Comparison of ENCODE assay signal across 1 cellular context in the genomic region with DNA sequence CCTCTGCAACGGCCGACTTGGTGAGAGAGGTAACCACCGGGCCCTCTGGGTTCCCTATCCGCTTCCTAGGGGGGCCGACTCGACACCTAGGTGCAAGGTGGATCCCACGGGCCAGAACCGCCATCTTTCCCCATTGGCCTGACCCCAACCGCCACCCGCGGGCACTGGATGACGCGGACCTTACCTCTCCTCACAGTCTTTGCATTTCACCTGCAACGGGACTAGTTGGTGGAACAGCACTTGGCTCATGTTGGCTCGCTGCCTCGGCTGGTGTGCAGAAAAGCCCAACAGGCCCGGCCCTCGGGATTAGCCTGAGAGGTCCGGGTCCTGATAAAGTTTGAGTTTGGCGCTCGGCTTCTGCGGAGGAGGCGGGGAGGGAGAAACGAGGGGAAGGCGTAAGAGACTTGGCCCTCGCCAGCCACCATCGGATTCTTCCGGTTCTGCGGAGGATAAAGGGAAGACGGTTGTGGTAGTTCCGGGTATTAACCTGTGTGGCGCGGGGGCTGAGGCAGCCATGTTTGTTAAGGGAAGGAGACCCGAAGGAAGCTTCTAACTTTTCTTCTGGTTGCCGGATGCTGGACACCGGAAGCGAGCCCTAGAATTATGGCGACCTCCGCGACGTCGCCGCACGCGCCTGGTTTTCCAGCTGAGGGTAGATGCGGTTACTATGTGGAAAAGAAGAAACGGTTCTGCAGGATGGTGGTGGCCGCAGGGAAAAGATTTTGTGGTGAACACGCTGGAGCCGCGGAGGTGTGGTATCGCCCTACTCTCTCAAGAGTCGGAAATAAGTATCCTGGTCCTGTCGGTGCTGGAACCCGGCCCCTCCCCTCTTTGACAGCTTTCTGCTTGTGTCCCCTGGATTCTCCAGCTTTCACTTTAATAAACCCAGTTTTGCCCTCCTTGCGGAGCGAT.
TF ChIP-seq lines count a peak whose summit lies in the region.

A gene with protein sequence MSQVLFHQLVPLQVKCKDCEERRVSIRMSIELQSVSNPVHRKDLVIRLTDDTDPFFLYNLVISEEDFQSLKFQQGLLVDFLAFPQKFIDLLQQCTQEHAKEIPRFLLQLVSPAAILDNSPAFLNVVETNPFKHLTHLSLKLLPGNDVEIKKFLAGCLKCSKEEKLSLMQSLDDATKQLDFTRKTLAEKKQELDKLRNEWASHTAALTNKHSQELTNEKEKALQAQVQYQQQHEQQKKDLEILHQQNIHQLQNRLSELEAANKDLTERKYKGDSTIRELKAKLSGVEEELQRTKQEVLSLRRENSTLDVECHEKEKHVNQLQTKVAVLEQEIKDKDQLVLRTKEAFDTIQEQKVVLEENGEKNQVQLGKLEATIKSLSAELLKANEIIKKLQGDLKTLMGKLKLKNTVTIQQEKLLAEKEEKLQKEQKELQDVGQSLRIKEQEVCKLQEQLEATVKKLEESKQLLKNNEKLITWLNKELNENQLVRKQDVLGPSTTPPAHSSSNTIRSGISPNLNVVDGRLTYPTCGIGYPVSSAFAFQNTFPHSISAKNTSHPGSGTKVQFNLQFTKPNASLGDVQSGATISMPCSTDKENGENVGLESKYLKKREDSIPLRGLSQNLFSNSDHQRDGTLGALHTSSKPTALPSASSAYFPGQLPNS (minus strand): TSS at position 365 of the 912 bp plus-strand sequence. CDS start 116 bp downstream, at position 249.
A gene with protein sequence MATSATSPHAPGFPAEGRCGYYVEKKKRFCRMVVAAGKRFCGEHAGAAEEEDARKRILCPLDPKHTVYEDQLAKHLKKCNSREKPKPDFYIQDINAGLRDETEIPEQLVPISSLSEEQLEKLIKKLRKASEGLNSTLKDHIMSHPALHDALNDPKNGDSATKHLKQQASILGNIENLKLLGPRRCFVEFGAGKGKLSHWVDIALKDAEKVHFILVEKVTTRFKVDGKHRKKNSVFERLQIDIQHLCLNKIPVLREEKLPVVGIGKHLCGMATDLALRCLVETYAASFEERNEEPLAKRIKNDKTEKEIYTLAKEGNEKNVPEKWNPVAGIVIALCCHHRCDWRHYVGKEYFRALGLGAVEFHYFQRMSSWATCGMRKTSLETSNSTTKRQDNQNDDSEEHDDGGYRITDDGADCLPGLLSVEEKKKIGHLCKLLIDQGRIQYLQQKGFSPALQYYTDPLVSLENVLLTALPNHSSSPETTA (plus strand): TSS at position 598 of the 912 bp plus-strand sequence. CDS start 6 bp downstream, at position 604.

TF ChIP-seq in GM12878, 131 proteins besides CTCF, POLR2A, EP300 and RAD21 (continued from another document and continues in another):
- TF ChIP-seq, protein P1, sequence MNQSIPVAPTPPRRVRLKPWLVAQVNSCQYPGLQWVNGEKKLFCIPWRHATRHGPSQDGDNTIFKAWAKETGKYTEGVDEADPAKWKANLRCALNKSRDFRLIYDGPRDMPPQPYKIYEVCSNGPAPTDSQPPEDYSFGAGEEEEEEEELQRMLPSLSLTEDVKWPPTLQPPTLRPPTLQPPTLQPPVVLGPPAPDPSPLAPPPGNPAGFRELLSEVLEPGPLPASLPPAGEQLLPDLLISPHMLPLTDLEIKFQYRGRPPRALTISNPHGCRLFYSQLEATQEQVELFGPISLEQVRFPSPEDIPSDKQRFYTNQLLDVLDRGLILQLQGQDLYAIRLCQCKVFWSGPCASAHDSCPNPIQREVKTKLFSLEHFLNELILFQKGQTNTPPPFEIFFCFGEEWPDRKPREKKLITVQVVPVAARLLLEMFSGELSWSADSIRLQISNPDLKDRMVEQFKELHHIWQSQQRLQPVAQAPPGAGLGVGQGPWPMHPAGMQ (IDR thresholded peaks at IDR 0.05; ENCODE audit: borderline replicate concordance), result no peak
- TF ChIP-seq ASH2L (IDR thresholded peaks at IDR 0.05; ENCODE audit: borderline replicate concordance, low read depth) (no peak; the same call in 1 of the 2 replicates), BMI1 (IDR thresholded peaks at IDR 0.05; ENCODE audit: borderline replicate concordance) (no peak), BRCA1 (IDR thresholded peaks at IDR 0.05; ENCODE audit: low read depth, low read length) (no peak), ETV6 (conservative IDR thresholded peaks at IDR 0.05 in 1 of 2, IDR thresholded peaks at IDR 0.05 in 1 of 2; ENCODE audit: borderline replicate concordance in 1 of 2, low read depth in 1 of 2) (peak in 1 of 2 experiments; percentile 82; a peak in 2 of 4 replicates), ZNF384 (IDR thresholded peaks at IDR 0.05; ENCODE audit: borderline replicate concordance, low read depth, low read length) (no peak), JUND (IDR thresholded peaks at IDR 0.05; ENCODE audit: low read depth, low read length) (no peak), GABPA (IDR thresholded peaks at IDR 0.05; ENCODE audit: low read depth) (peak; percentile 96), ZBED1 (IDR thresholded peaks at IDR 0.05; ENCODE audit: borderline replicate concordance) (0 out of 2 replicates have a peak, but pooled peaks have one; percentile 35), ATF7 (IDR thresholded peaks at IDR 0.05; ENCODE audit: low read depth) (peak; percentile 84), RCOR1 (conservative IDR thresholded peaks at IDR 0.05; ENCODE audit: low read depth, low read length) (0 out of 2 replicates have a peak, but pooled peaks have one; percentile 42), RELA (IDR thresholded peaks at IDR 0.05; ENCODE audit: borderline replicate concordance, partially characterized antibody) (peak; percentile 79), KAT2A (conservative IDR thresholded peaks at IDR 0.05; ENCODE audit: control insufficient read depth, low read depth, low read length) (no peak), MEF2B (IDR thresholded peaks at IDR 0.05; ENCODE audit: partially characterized antibody, poor library complexity, severe bottlenecking) (peak; percentile 27), FOS (IDR thresholded peaks at IDR 0.05; ENCODE audit: borderline replicate concordance, extremely low read depth, insufficient read length) (no peak), ZNF622 (IDR thresholded peaks at IDR 0.05) (no peak), NR2F1 (conservative IDR thresholded peaks at IDR 0.05) (0 out of 2 replicates have a peak, but pooled peaks have one; percentile 37), NFYA (IDR thresholded peaks at IDR 0.05; ENCODE audit: borderline replicate concordance, low read depth, low read length) (no peak), DPF2 (IDR thresholded peaks at IDR 0.05) (0 out of 2 replicates have a peak, but pooled peaks have one; percentile 50), TAF1 (IDR thresholded peaks at IDR 0.05; ENCODE audit: borderline replicate concordance, low read depth, low read length) (peak; percentile 66; the same call in 1 of the 2 replicates), NR2C2 (IDR thresholded peaks at IDR 0.05; ENCODE audit: borderline replicate concordance, control insufficient read depth, insufficient read length, low read depth) (no peak), SUZ12 (IDR thresholded peaks at IDR 0.05; ENCODE audit: unreplicated experiment) (no peak), ZNF217 (IDR thresholded peaks at IDR 0.05) (no peak), NR2C1 (IDR thresholded peaks at IDR 0.05) (peak; percentile 85), IKZF2 (IDR thresholded peaks at IDR 0.05) (peak; percentile 68), MTA3 (IDR thresholded peaks at IDR 0.05; ENCODE audit: borderline replicate concordance, low read length) (no peak), SMC3 (IDR thresholded peaks at IDR 0.05; ENCODE audit: borderline replicate concordance, low read length) (no peak), SP1 (IDR thresholded peaks at IDR 0.05; ENCODE audit: low read depth, low read length) (peak; percentile 70), YY1 (IDR thresholded peaks at IDR 0.05; ENCODE audit: low read depth, low read length) (peak; percentile 99), SMARCA5 (IDR thresholded peaks at IDR 0.05) (0 out of 2 replicates have a peak, but pooled peaks have one; percentile 52), CREM (IDR thresholded peaks at IDR 0.05; ENCODE audit: low read depth) (peak; percentile 94), ZZZ3 (IDR thresholded peaks at IDR 0.05; ENCODE audit: control insufficient read depth, insufficient read length, low read depth) (no peak)
- TF ChIP-seq, protein P2, sequence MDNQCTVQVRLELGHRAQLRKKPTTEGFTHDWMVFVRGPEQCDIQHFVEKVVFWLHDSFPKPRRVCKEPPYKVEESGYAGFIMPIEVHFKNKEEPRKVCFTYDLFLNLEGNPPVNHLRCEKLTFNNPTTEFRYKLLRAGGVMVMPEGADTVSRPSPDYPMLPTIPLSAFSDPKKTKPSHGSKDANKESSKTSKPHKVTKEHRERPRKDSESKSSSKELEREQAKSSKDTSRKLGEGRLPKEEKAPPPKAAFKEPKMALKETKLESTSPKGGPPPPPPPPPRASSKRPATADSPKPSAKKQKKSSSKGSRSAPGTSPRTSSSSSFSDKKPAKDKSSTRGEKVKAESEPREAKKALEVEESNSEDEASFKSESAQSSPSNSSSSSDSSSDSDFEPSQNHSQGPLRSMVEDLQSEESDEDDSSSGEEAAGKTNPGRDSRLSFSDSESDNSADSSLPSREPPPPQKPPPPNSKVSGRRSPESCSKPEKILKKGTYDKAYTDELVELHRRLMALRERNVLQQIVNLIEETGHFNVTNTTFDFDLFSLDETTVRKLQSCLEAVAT (IDR thresholded peaks at IDR 0.05), result peak; percentile 68
- TF ChIP-seq, protein P3, sequence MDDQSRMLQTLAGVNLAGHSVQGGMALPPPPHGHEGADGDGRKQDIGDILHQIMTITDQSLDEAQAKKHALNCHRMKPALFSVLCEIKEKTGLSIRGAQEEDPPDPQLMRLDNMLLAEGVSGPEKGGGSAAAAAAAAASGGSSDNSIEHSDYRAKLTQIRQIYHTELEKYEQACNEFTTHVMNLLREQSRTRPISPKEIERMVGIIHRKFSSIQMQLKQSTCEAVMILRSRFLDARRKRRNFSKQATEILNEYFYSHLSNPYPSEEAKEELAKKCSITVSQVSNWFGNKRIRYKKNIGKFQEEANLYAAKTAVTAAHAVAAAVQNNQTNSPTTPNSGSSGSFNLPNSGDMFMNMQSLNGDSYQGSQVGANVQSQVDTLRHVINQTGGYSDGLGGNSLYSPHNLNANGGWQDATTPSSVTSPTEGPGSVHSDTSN (IDR thresholded peaks at IDR 0.05; ENCODE audit: insufficient replicate concordance, low read depth, low read length), result no peak
- TF ChIP-seq, protein P4, sequence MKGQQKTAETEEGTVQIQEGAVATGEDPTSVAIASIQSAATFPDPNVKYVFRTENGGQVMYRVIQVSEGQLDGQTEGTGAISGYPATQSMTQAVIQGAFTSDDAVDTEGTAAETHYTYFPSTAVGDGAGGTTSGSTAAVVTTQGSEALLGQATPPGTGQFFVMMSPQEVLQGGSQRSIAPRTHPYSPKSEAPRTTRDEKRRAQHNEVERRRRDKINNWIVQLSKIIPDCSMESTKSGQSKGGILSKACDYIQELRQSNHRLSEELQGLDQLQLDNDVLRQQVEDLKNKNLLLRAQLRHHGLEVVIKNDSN (IDR thresholded peaks at IDR 0.05; ENCODE audit: borderline replicate concordance, extremely low read length, insufficient read depth, low read depth, low read length), result no peak
- TF ChIP-seq, protein P5, sequence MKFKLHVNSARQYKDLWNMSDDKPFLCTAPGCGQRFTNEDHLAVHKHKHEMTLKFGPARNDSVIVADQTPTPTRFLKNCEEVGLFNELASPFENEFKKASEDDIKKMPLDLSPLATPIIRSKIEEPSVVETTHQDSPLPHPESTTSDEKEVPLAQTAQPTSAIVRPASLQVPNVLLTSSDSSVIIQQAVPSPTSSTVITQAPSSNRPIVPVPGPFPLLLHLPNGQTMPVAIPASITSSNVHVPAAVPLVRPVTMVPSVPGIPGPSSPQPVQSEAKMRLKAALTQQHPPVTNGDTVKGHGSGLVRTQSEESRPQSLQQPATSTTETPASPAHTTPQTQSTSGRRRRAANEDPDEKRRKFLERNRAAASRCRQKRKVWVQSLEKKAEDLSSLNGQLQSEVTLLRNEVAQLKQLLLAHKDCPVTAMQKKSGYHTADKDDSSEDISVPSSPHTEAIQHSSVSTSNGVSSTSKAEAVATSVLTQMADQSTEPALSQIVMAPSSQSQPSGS (IDR thresholded peaks at IDR 0.05; ENCODE audit: low read length), result no peak
- TF ChIP-seq, protein P6, sequence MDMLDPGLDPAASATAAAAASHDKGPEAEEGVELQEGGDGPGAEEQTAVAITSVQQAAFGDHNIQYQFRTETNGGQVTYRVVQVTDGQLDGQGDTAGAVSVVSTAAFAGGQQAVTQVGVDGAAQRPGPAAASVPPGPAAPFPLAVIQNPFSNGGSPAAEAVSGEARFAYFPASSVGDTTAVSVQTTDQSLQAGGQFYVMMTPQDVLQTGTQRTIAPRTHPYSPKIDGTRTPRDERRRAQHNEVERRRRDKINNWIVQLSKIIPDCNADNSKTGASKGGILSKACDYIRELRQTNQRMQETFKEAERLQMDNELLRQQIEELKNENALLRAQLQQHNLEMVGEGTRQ (IDR thresholded peaks at IDR 0.05; ENCODE audit: borderline replicate concordance, low read depth, low read length), result no peak
- TF ChIP-seq, protein P7, sequence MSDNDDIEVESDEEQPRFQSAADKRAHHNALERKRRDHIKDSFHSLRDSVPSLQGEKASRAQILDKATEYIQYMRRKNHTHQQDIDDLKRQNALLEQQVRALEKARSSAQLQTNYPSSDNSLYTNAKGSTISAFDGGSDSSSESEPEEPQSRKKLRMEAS (IDR thresholded peaks at IDR 0.05; ENCODE audit: low read depth, low read length), result peak; percentile 96
- TF ChIP-seq, protein P8, sequence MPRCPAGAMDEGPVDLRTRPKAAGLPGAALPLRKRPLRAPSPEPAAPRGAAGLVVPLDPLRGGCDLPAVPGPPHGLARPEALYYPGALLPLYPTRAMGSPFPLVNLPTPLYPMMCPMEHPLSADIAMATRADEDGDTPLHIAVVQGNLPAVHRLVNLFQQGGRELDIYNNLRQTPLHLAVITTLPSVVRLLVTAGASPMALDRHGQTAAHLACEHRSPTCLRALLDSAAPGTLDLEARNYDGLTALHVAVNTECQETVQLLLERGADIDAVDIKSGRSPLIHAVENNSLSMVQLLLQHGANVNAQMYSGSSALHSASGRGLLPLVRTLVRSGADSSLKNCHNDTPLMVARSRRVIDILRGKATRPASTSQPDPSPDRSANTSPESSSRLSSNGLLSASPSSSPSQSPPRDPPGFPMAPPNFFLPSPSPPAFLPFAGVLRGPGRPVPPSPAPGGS (IDR thresholded peaks at IDR 0.05; ENCODE audit: borderline replicate concordance, insufficient read depth, low read depth, low read length, poor library complexity, severe bottlenecking), result no peak
- TF ChIP-seq, protein P9, sequence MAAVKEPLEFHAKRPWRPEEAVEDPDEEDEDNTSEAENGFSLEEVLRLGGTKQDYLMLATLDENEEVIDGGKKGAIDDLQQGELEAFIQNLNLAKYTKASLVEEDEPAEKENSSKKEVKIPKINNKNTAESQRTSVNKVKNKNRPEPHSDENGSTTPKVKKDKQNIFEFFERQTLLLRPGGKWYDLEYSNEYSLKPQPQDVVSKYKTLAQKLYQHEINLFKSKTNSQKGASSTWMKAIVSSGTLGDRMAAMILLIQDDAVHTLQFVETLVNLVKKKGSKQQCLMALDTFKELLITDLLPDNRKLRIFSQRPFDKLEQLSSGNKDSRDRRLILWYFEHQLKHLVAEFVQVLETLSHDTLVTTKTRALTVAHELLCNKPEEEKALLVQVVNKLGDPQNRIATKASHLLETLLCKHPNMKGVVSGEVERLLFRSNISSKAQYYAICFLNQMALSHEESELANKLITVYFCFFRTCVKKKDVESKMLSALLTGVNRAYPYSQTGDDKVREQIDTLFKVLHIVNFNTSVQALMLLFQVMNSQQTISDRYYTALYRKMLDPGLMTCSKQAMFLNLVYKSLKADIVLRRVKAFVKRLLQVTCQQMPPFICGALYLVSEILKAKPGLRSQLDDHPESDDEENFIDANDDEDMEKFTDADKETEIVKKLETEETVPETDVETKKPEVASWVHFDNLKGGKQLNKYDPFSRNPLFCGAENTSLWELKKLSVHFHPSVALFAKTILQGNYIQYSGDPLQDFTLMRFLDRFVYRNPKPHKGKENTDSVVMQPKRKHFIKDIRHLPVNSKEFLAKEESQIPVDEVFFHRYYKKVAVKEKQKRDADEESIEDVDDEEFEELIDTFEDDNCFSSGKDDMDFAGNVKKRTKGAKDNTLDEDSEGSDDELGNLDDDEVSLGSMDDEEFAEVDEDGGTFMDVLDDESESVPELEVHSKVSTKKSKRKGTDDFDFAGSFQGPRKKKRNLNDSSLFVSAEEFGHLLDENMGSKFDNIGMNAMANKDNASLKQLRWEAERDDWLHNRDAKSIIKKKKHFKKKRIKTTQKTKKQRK (IDR thresholded peaks at IDR 0.05; ENCODE audit: low read depth, low read length), result no peak
